ENCODE assay signal across 20 cellular contexts in genomic region chr5:170747357-170747756, GRCh38. TPM values are rescaled to one million over a fixed set of nuclear protein-coding genes. Genes with fewer than 3 reads are reported as not detected.
DNase-seq lines count a peak whose midpoint lies in the region; ATAC-seq and TF ChIP-seq lines count a peak whose summit lies in the region.
"Had no signal": no experiment of that assay in that cellular context is flagged by ENCODE, and none has a peak within 500 bp of the region (broad histone marks: within the 10 kb centered on the region; RNA-seq: fewer than 3 reads in every experiment).

No MANE protein-coding gene starts in this region.

- no peak overlapping the region for H2AFZ ChIP-seq in PC-9

- H4K20me1 ChIP-seq in PC-9 (ENCODE audit: insufficient read depth), result no peaks in the 10 kb centered on the region

- H3K36me3 Mint-ChIP-seq in Caco-2 (ENCODE audit: insufficient read depth, unreplicated experiment) (no peaks in the 10 kb centered on the region), osteocyte (ENCODE audit: unreplicated experiment) (no peaks in the 10 kb centered on the region)
- H3K36me3 Mint-ChIP-seq: activated naive CD4-positive, alpha-beta T cell treated with anti-CD3 and anti-CD28 coated beads, Interleukin-2, amount 10 ng/mL, durations not matched to agents 7 days and 5 days; brain; stimulated activated effector memory CD8-positive, alpha-beta T cell treated with anti-CD3 and anti-CD28 coated beads, Interleukin-12 subunit alpha, Interleukin-12 subunit beta, amount 100 ng/mL, for 72 hours had no signal

- H3K9me3 ChIP-seq in Caco-2, result no peaks in the 10 kb centered on the region
- H3K9me3 ChIP-seq in PC-9 (ENCODE audit: insufficient read depth, low read depth), result no peaks in the 10 kb centered on the region
- H3K9me3 ChIP-seq in cardiac muscle cell (ENCODE audit: low read depth), result no peaks in the 10 kb centered on the region
- no peaks in the 10 kb centered on the region for H3K9me3 ChIP-seq in esophagus muscularis mucosa
- H3K9me3 ChIP-seq in Peyer's patch, result no peaks in the 10 kb centered on the region
- H3K9me3 ChIP-seq: tibial nerve had no signal

- TF ChIP-seq POLR2A in esophagus muscularis mucosa (IDR thresholded peaks at IDR 0.05; ENCODE audit: low read depth), result no peak
- TF ChIP-seq POLR2A in Peyer's patch (IDR thresholded peaks at IDR 0.05), result no peak

- H3K4me2 ChIP-seq in PC-9, result peak overlapping the region; percentile 82

- H3K27me3 ChIP-seq in Caco-2 (replicated peaks; ENCODE audit: control insufficient read depth, insufficient read depth, low read length) (no peaks in the 10 kb centered on the region), PC-9 (ENCODE audit: insufficient read depth, low read depth) (no peaks in the 10 kb centered on the region), cardiac muscle cell (peaks cover 14% of the 10 kb centered on the region), esophagus muscularis mucosa (peaks cover 0 to 49% (median 0%) of the 10 kb centered on the region in 4 donors), Peyer's patch (no peaks in the 10 kb centered on the region)

- TF ChIP-seq EP300 in esophagus muscularis mucosa (IDR thresholded peaks at IDR 0.05), result no peak

- H3K4me1 Mint-ChIP-seq in Caco-2 (ENCODE audit: low read depth, unreplicated experiment) (peaks cover 5% of the 10 kb centered on the region), osteocyte (ENCODE audit: unreplicated experiment) (peaks cover 47% of the 10 kb centered on the region)
- H3K4me1 Mint-ChIP-seq: activated T-helper 17 cell treated with anti-CD3 and anti-CD28 coated beads, Interleukin-2, amount 50 U/mL, for 72 hours had no signal

- H3K4me3 Mint-ChIP-seq in Caco-2 (ENCODE audit: unreplicated experiment) (no peak overlapping the region), osteocyte (ENCODE audit: unreplicated experiment) (no peak overlapping the region)
- H3K4me3 Mint-ChIP-seq: activated CD4-positive, alpha-beta T cell treated with anti-CD3 and anti-CD28 coated beads for 36 hours; activated CD8-positive, alpha-beta T cell treated with anti-CD3 and anti-CD28 coated beads for 36 hours; activated naive CD4-positive, alpha-beta T cell treated with anti-CD3 and anti-CD28 coated beads, Interleukin-2, amount 10 ng/mL, durations not matched to agents 7 days and 5 days; activated T-helper 17 cell treated with anti-CD3 and anti-CD28 coated beads, Interleukin-2, amount 50 U/mL, for 72 hours; brain; stimulated activated effector memory CD8-positive, alpha-beta T cell treated with anti-CD3 and anti-CD28 coated beads, Interleukin-12 subunit alpha, Interleukin-12 subunit beta, amount 100 ng/mL, for 72 hours had no signal

- BruUV-seq in Caco-2 (replicated peaks; lab: Mats Ljungman, UMichigan) (no TSS peak), PC-9 (replicated peaks; lab: Mats Ljungman, UMichigan) (no TSS peak)

- no peaks in the 10 kb centered on the region for H3K9me2 ChIP-seq in PC-9 (ENCODE audit: insufficient read depth)

- POLR2A ChIA-PET in Caco-2 (lab: Charles Lee) (no interaction called here), PC-9 (lab: Charles Lee; ENCODE audit: unreplicated experiment) (no interaction called here)

- H3K36me3 ChIP-seq in Caco-2 (ENCODE audit: control insufficient read depth, insufficient read depth, low read length), result no peaks in the 10 kb centered on the region
- H3K36me3 ChIP-seq in PC-9 (ENCODE audit: low read depth), result no peaks in the 10 kb centered on the region
- no peaks in the 10 kb centered on the region for H3K36me3 ChIP-seq in cardiac muscle cell
- no peaks in the 10 kb centered on the region for H3K36me3 ChIP-seq in esophagus muscularis mucosa
- no peaks in the 10 kb centered on the region for H3K36me3 ChIP-seq in Peyer's patch
- H3K36me3 ChIP-seq: tibial nerve had no signal

- intact Hi-C loops in Caco-2 (cut with micrococcal nuclease; ENCODE audit: unreplicated experiment) (loop anchor here (5.0 to 10.0 kb wide), 3 partner anchors 167 to 595 kb away; no protein-coding TSS in a partner anchor), PC-9 (cut with micrococcal nuclease; ENCODE audit: unreplicated experiment) (loop anchor here (10.0 kb wide), 2 partner anchors 167 to 1157 kb away; no protein-coding TSS in a partner anchor), esophagus muscularis mucosa (cut with DNase I) (loop anchor here (10.0 kb wide), 1 partner anchor 597 kb away; no protein-coding TSS in a partner anchor)

- H3K27ac ChIP-seq in PC-9 (peak overlapping the region; percentile 96), cardiac muscle cell (peak overlapping the region; percentile 15), esophagus muscularis mucosa (replicated peaks in 1 of 4) (no peak overlapping the region), Peyer's patch (no peak overlapping the region)
- H3K27ac ChIP-seq: tibial nerve had no signal

- no peak for DNase-seq in Caco-2
- peak; percentile 46 to 60 for DNase-seq in PC-9
- DNase-seq in cardiac muscle cell (ENCODE audit: low read depth in 1 of 2, low spot score in 1 of 2), result peak in 1 of 2 donors; percentile 50
- DNase-seq in osteocyte (ENCODE audit: extremely low spot score, unreplicated experiment), result peak; percentile 40
- DNase-seq in esophagus muscularis mucosa (ENCODE audit: extremely low spot score), result no peak
- DNase-seq in UCSD-AML1 (lab: John Stamatoyannopoulos, UW; ENCODE audit: unreplicated experiment), result no peak
- DNase-seq in Peyer's patch, result no peak
- DNase-seq: activated CD4-positive, alpha-beta T cell treated with anti-CD3 and anti-CD28 coated beads for 36 hours; activated CD8-positive, alpha-beta memory T cell treated with anti-CD3 and anti-CD28 coated beads, Interleukin-2, amount 50 U/mL, for 48 hours; activated CD8-positive, alpha-beta T cell treated with anti-CD3 and anti-CD28 coated beads for 36 hours; activated naive CD4-positive, alpha-beta T cell treated with anti-CD3 and anti-CD28 coated beads, Interleukin-2, amount 10 ng/mL, durations not matched to agents 7 days and 5 days; NCI-H2227 treated with DMSO at 0.1 percent for 48 hours; PC-3; SHP77 had no signal

- CTCF ChIA-PET in Caco-2 (lab: Charles Lee) (no interaction called here), PC-9 (lab: Charles Lee) (no interaction called here)

- H3K9me3 Mint-ChIP-seq in Caco-2 (ENCODE audit: unreplicated experiment), result no peaks in the 10 kb centered on the region
- H3K9me3 Mint-ChIP-seq in osteocyte (ENCODE audit: unreplicated experiment), result no peaks in the 10 kb centered on the region
- H3K9me3 Mint-ChIP-seq: activated CD8-positive, alpha-beta T cell treated with anti-CD3 and anti-CD28 coated beads for 36 hours; activated naive CD4-positive, alpha-beta T cell treated with anti-CD3 and anti-CD28 coated beads, Interleukin-2, amount 10 ng/mL, durations not matched to agents 7 days and 5 days; activated T-helper 17 cell treated with anti-CD3 and anti-CD28 coated beads, Interleukin-2, amount 50 U/mL, for 72 hours; stimulated activated effector memory CD8-positive, alpha-beta T cell treated with anti-CD3 and anti-CD28 coated beads, Interleukin-12 subunit alpha, Interleukin-12 subunit beta, amount 100 ng/mL, for 72 hours had no signal

- peaks cover 41% of the 10 kb centered on the region for H3K4me1 ChIP-seq in Caco-2
- H3K4me1 ChIP-seq in PC-9 (replicated peaks; ENCODE audit: insufficient read depth), result peaks cover 73% of the 10 kb centered on the region
- H3K4me1 ChIP-seq in cardiac muscle cell (ENCODE audit: low read depth), result peaks cover 12% of the 10 kb centered on the region
- H3K4me1 ChIP-seq in esophagus muscularis mucosa, result peaks cover 28 to 56% (median 36%) of the 10 kb centered on the region in 4 donors
- peaks cover 0 to 5% (median 0%) of the 10 kb centered on the region in 4 donors for H3K4me1 ChIP-seq in Peyer's patch

- H3K27ac Mint-ChIP-seq in Caco-2 (ENCODE audit: unreplicated experiment) (peak overlapping the region; percentile 70), osteocyte (ENCODE audit: unreplicated experiment) (no peak overlapping the region)
- H3K27ac Mint-ChIP-seq: activated CD4-positive, alpha-beta T cell treated with anti-CD3 and anti-CD28 coated beads for 36 hours; activated CD8-positive, alpha-beta T cell treated with anti-CD3 and anti-CD28 coated beads for 36 hours; activated naive CD4-positive, alpha-beta T cell treated with anti-CD3 and anti-CD28 coated beads, Interleukin-2, amount 10 ng/mL, durations not matched to agents 7 days and 5 days; activated T-helper 17 cell treated with anti-CD3 and anti-CD28 coated beads, Interleukin-2, amount 50 U/mL, for 72 hours; stimulated activated effector memory CD8-positive, alpha-beta T cell treated with anti-CD3 and anti-CD28 coated beads, Interleukin-12 subunit alpha, Interleukin-12 subunit beta, amount 100 ng/mL, for 72 hours had no signal

- no peak overlapping the region for H3K4me3 ChIP-seq in Caco-2 (ENCODE audit: low read depth, low read length)
- H3K4me3 ChIP-seq in PC-9, result no peak overlapping the region
- H3K4me3 ChIP-seq in cardiac muscle cell, result no peak overlapping the region
- no peak overlapping the region for H3K4me3 ChIP-seq in esophagus muscularis mucosa
- H3K4me3 ChIP-seq in Peyer's patch, result no peak overlapping the region
- H3K4me3 ChIP-seq: tibial nerve had no signal

- peaks cover 6% of the 10 kb centered on the region for H3K27me3 Mint-ChIP-seq in Caco-2 (ENCODE audit: insufficient read depth, unreplicated experiment)
- no peaks in the 10 kb centered on the region for H3K27me3 Mint-ChIP-seq in osteocyte (ENCODE audit: unreplicated experiment)

- H3K79me2 ChIP-seq in PC-9 (ENCODE audit: low read depth), result peaks cover 8% of the 10 kb centered on the region; the same call in 1 of the 2 replicates

- TF ChIP-seq CTCF in Caco-2 (IDR thresholded peaks at IDR 0.05; ENCODE audit: insufficient read depth in 1 of 2, low read depth in 1 of 2, low read length in 1 of 2, severe bottlenecking in 1 of 2, unreplicated experiment in 1 of 2) (no peak), PC-9 (conservative IDR thresholded peaks at IDR 0.05) (no peak), cardiac muscle cell (IDR thresholded peaks at IDR 0.05; ENCODE audit: low read depth, low read length) (no peak), osteocyte (IDR thresholded peaks at IDR 0.05) (no peak), esophagus muscularis mucosa (IDR thresholded peaks at IDR 0.05) (no peak), Peyer's patch (IDR thresholded peaks at IDR 0.05) (no peak)

- no peak for ATAC-seq in GM21737 (IDR thresholded peaks at IDR 0.05; ENCODE audit: unreplicated experiment)
- ATAC-seq: activated CD4-positive, alpha-beta T cell treated with anti-CD3 and anti-CD28 coated beads for 36 hours; activated CD8-positive, alpha-beta T cell treated with anti-CD3 and anti-CD28 coated beads for 36 hours; activated T-helper 17 cell treated with anti-CD3 and anti-CD28 coated beads, Interleukin-2, amount 50 U/mL, for 72 hours; PC-3; stimulated activated effector memory CD8-positive, alpha-beta T cell treated with anti-CD3 and anti-CD28 coated beads, Interleukin-12 subunit alpha, Interleukin-12 subunit beta, amount 100 ng/mL, for 72 hours had no signal

- peaks cover 50% of the 10 kb centered on the region for H3F3A ChIP-seq in PC-9 (ENCODE audit: insufficient read depth, low read depth)

- 91% methylated on average over 1 of the region's 1 CpG for WGBS in esophagus muscularis mucosa

RNA-seq across cellular contexts. Expression of gene GABRP, which starts 36.2 kb away (rescaled TPM):
- total RNA-seq in Caco-2 (2022), result 4.8 and 8.8 TPM in 2 replicates
- 2.1 and 5.2 TPM in 2 replicates for total RNA-seq in PC-9 (2021)
- total RNA-seq in cardiac muscle cell, result 0.30 and 0.39 TPM in 2 replicates
- polyA plus RNA-seq in cardiac muscle cell, result 0.46 TPM in 1 of 2 replicates, not detected in the other
- not detected in 2 replicates for total RNA-seq in osteocyte
- total RNA-seq in esophagus muscularis mucosa, result under 1 TPM in 1 of 4 donors, not detected in 3; 0.42 TPM
- 1 to 10 TPM in 1 of 4 donors, under 1 TPM in 1, not detected in 2; 0.76 to 1.2 TPM for total RNA-seq in Peyer's patch
- total RNA-seq: activated CD4-positive, alpha-beta T cell treated with anti-CD3 and anti-CD28 coated beads for 36 hours; activated CD8-positive, alpha-beta T cell treated with anti-CD3 and anti-CD28 coated beads for 36 hours; activated T-helper 17 cell treated with anti-CD3 and anti-CD28 coated beads, Interleukin-2, amount 50 U/mL, for 72 hours; HepG2; PC-3 had no signal
- polyA plus RNA-seq: HepG2 had no signal

Comparison
In these comparisons a context has a peak if more than half of its experiments do, and no peak if none do; other contexts are left out.
1. DNase-seq: peak in PC-9 (2 of 2) and osteocyte (single experiment); none in Caco-2 (0 of 2), esophagus muscularis mucosa (single experiment), UCSD-AML1 (single experiment) and Peyer's patch (0 of 3).
2. H3K27ac ChIP-seq: peak in PC-9 (single experiment) and cardiac muscle cell (single experiment); none in esophagus muscularis mucosa (0 of 4) and Peyer's patch (0 of 4).